1 cellular context compared by ENCODE assay signal in genomic region chr19:18998276-18998675, GRCh38.
TF ChIP-seq lines count a peak whose summit lies in the region.

No MANE protein-coding gene starts in this region.

TF ChIP-seq in WTC11, 78 proteins besides CTCF, POLR2A, EP300 and RAD21:
- TF ChIP-seq JUN (CRISPR knock-in tag; IDR thresholded peaks at IDR 0.05) (no peak), TEAD4 (CRISPR knock-in tag; IDR thresholded peaks at IDR 0.05) (no peak)
